16 cellular contexts compared by ENCODE assay signal in genomic region chr4:8886625-8887406, GRCh38. TPM values are rescaled to one million over a fixed set of nuclear protein-coding genes. Genes with fewer than 3 reads are reported as not detected.
DNase-seq lines count a peak whose midpoint lies in the region; ATAC-seq and TF ChIP-seq lines count a peak whose summit lies in the region.
"Had no signal": no experiment of that assay in that cellular context is flagged by ENCODE, and none has a peak within 500 bp of the region (broad histone marks: within the 10 kb centered on the region; RNA-seq: fewer than 3 reads in every experiment).

No MANE protein-coding gene starts in this region.

- no peaks in the 10 kb centered on the region for H3K36me3 Mint-ChIP-seq in osteocyte (ENCODE audit: unreplicated experiment)
- H3K36me3 Mint-ChIP-seq: activated naive CD8-positive, alpha-beta T cell had no signal

- WGBS in lower leg skin, 2 donors = 82 to 84% methylated on average over 10 of the region's 10 CpGs

- ATAC-seq in GM19397 (IDR thresholded peaks at IDR 0.05; ENCODE audit: unreplicated experiment) (no peak), left cardiac atrium (no peak)

- H3K4me3 Mint-ChIP-seq in osteocyte (ENCODE audit: unreplicated experiment) = no peak overlapping the region
- H3K4me3 Mint-ChIP-seq: activated naive CD8-positive, alpha-beta T cell had no signal

- peaks cover 20% of the 10 kb centered on the region for H3K27me3 Mint-ChIP-seq in osteocyte (ENCODE audit: unreplicated experiment)

- no peaks in the 10 kb centered on the region for H3K9me3 Mint-ChIP-seq in osteocyte (ENCODE audit: unreplicated experiment)

- no peak overlapping the region for H3K27ac Mint-ChIP-seq in osteocyte (ENCODE audit: unreplicated experiment)
- H3K27ac Mint-ChIP-seq: activated naive CD8-positive, alpha-beta T cell had no signal

- peak; percentile 24 for TF ChIP-seq CTCF in LNCaP clone FGC (IDR thresholded peaks at IDR 0.05; ENCODE audit: control insufficient read depth, extremely low read depth, insufficient read depth)
- TF ChIP-seq CTCF in cardiac fibroblast (IDR thresholded peaks at IDR 0.05; ENCODE audit: low read depth, low read length) = peak; percentile 28
- TF ChIP-seq CTCF in osteocyte (IDR thresholded peaks at IDR 0.05) = peak; percentile 31
- no peak for TF ChIP-seq CTCF in lower leg skin (IDR thresholded peaks at IDR 0.05)

- DNase-seq in DMS 273 (lab: John Stamatoyannopoulos, UW; ENCODE audit: unreplicated experiment) = peak; percentile 28
- no peak for DNase-seq in DMS 273 treated with DMSO at 0.1 percent for 48 hours (lab: John Stamatoyannopoulos, UW)
- no peak for DNase-seq in LNCaP clone FGC (ENCODE audit: low read depth)
- no peak for DNase-seq in cardiac fibroblast (ENCODE audit: low read depth in 2 of 2)
- DNase-seq in osteocyte (ENCODE audit: extremely low spot score, unreplicated experiment) = no peak
- DNase-seq in lower leg skin (ENCODE audit: low spot score in 2 of 2) = no peak
- no peak for DNase-seq in left cardiac atrium
- DNase-seq: 8988T, DMS79 treated with DMSO at 0.1 percent for 48 hours, left lung, MG63, small intestine, tibial artery had no signal

- no peaks in the 10 kb centered on the region for H3K4me1 Mint-ChIP-seq in osteocyte (ENCODE audit: unreplicated experiment)

- no peak for TF ChIP-seq POLR2A in lower leg skin (IDR thresholded peaks at IDR 0.05)

- no peak overlapping the region for H3K4me3 ChIP-seq in LNCaP clone FGC (ENCODE audit: low read depth, low read length)
- H3K4me3 ChIP-seq in cardiac fibroblast (replicated peaks in 1 of 2; ENCODE audit: low read depth in 2 of 2, low read length in 2 of 2) = no peak overlapping the region
- no peak overlapping the region for H3K4me3 ChIP-seq in lower leg skin (ENCODE audit: low read depth, poor library complexity, severe bottlenecking)
- H3K4me3 ChIP-seq: left lung, MG63, tibial artery had no signal

- intact Hi-C loops in lower leg skin (cut with DNase I; ENCODE audit: low total_unique reads) = no loop called here
- intact Hi-C loops in left cardiac atrium (cut with DNase I) = no loop called here

RNA-seq across cellular contexts. Expression of gene HMX1, which starts 15.2 kb away (rescaled TPM):
- total RNA-seq in osteocyte (3.2 and 3.5 TPM in 2 replicates), lower leg skin (under 1 TPM in 1 of 4 donors, not detected in 3; 0.84 TPM), left cardiac atrium (not detected)
- total RNA-seq: left lung; T-helper 2 cell treated with Interferon-gamma antibody and Interleukin-4, amounts not matched to agents 100 ng/mL and 5 ng/mL, for 36 hours had no signal

Comparison
In these comparisons a context has a peak if more than half of its experiments do, and no peak if none do; other contexts are left out.
1. CTCF ChIP-seq: peak in LNCaP clone FGC (single experiment), cardiac fibroblast (single experiment) and osteocyte (single experiment); none in lower leg skin (0 of 3).